17 cellular contexts compared by ENCODE assay signal in genomic region chr2:215899111-215900074, GRCh38.
DNase-seq lines count a peak whose midpoint lies in the region; TF ChIP-seq lines count a peak whose summit lies in the region.
"Had no signal": no experiment of that assay in that cellular context is flagged by ENCODE, and none has a peak within 500 bp of the region (broad histone marks: within the 10 kb centered on the region; RNA-seq: fewer than 3 reads in every experiment).

No MANE protein-coding gene starts in this region.

- no peaks in the 10 kb centered on the region for H4K20me1 ChIP-seq in osteoblast (ENCODE audit: insufficient read depth, low read length)

- H3K27me3 Mint-ChIP-seq in progenitor cell of endocrine pancreas: no peaks in the 10 kb centered on the region

- no peak for TF ChIP-seq CTCF in BE2C (IDR thresholded peaks at IDR 0.05; ENCODE audit: low read depth, low read length)
- TF ChIP-seq CTCF in osteoblast (IDR thresholded peaks at IDR 0.05; ENCODE audit: extremely low read depth, low read depth, low read length): no peak
- TF ChIP-seq CTCF in progenitor cell of endocrine pancreas (IDR thresholded peaks at IDR 0.05; ENCODE audit: unreplicated experiment): no peak

- H3K4me3 ChIP-seq in BE2C (ENCODE audit: low read depth, low read length) (no peak overlapping the region), osteoblast (ENCODE audit: insufficient read depth, low read length) (no peak overlapping the region)
- H3K4me3 ChIP-seq: ovary, SJSA1 had no signal

- DNase-seq in BE2C (peak; percentile 13), NOMO-1 treated with DMSO at 0.1 percent for 48 hours (lab: John Stamatoyannopoulos, UW; ENCODE audit: unreplicated experiment) (peak; percentile 17), epidermal melanocyte (ENCODE audit: insufficient read length, low spot score) (peak; percentile 32), osteoblast (ENCODE audit: insufficient read length, low spot score, missing footprints) (peak; percentile 65), NCI-H2029 treated with DMSO at 0.1 percent for 48 hours (lab: John Stamatoyannopoulos, UW) (no peak), NCI-H2196 treated with DMSO at 0.1 percent for 48 hours (lab: John Stamatoyannopoulos, UW; ENCODE audit: unreplicated experiment) (no peak), progenitor cell of endocrine pancreas (ENCODE audit: low spot score, unreplicated experiment) (no peak)
- DNase-seq in stimulated activated CD4-positive, alpha-beta T cell treated with anti-CD3 and anti-CD28 coated beads, Interleukin-4, amount 100 ng/mL, for 1 hour: no peak
- DNase-seq: activated CD4-positive, CD25-positive, alpha-beta regulatory T cell treated with anti-CD3 and anti-CD28 coated beads, Interleukin-2, amount 50 U/mL, for 72 hours; amniotic stem cell; cerebellar nuclear complex; NCI-H187; NCI-H510A treated with DMSO at 0.1 percent for 48 hours; ovary had no signal

- peaks cover 3% of the 10 kb centered on the region for H3K4me1 ChIP-seq in BE2C
- H3K4me1 ChIP-seq in osteoblast (ENCODE audit: insufficient read depth, low read length): peaks cover 49% of the 10 kb centered on the region
- H3K4me1 ChIP-seq: SJSA1 had no signal

- no peaks in the 10 kb centered on the region for H3K79me2 ChIP-seq in osteoblast (ENCODE audit: insufficient read depth, low read length)

- no peaks in the 10 kb centered on the region for H3K9me3 Mint-ChIP-seq in progenitor cell of endocrine pancreas (ENCODE audit: low read depth)
- H3K9me3 Mint-ChIP-seq: activated T-helper 2 cell treated with anti-CD3 and anti-CD28 coated beads, Interferon-gamma antibody, Interleukin-2, Interleukin-4, amounts not matched to agents 10 μg/mL and 5 μg/mL and 100 μg/mL, durations not matched to agents 14 hours and 24 hours and 36 hours had no signal

- H3K9me3 ChIP-seq in BE2C: no peaks in the 10 kb centered on the region
- H3K9me3 ChIP-seq in osteoblast (ENCODE audit: low read depth, low read length): no peaks in the 10 kb centered on the region
- H3K9me3 ChIP-seq: ovary, SJSA1 had no signal

- H3K4me1 Mint-ChIP-seq in progenitor cell of endocrine pancreas (ENCODE audit: low read depth): peaks cover 16% of the 10 kb centered on the region

- H3K27me3 ChIP-seq in BE2C (no peaks in the 10 kb centered on the region), osteoblast (ENCODE audit: insufficient read depth, low read length) (no peaks in the 10 kb centered on the region)
- H3K27me3 ChIP-seq: ovary, SJSA1 had no signal

- H3K4me2 ChIP-seq in osteoblast (ENCODE audit: insufficient read depth, low read length): peak overlapping the region; percentile 31

- no peaks in the 10 kb centered on the region for H3K36me3 ChIP-seq in BE2C
- H3K36me3 ChIP-seq in osteoblast (ENCODE audit: insufficient read depth, low read length): no peaks in the 10 kb centered on the region
- H3K36me3 ChIP-seq: ovary, SJSA1 had no signal

- H2AFZ ChIP-seq in osteoblast (ENCODE audit: low read length): no peak overlapping the region

- peak overlapping the region; percentile 77 for H3K27ac ChIP-seq in osteoblast (ENCODE audit: low read depth, low read length)
- H3K27ac ChIP-seq: C4-2B, ovary, SJSA1 had no signal

- no peak overlapping the region for H3K4me3 Mint-ChIP-seq in progenitor cell of endocrine pancreas (ENCODE audit: low read depth)

- H3K27ac Mint-ChIP-seq in progenitor cell of endocrine pancreas: no peak overlapping the region
- H3K27ac Mint-ChIP-seq: activated T-helper 2 cell treated with anti-CD3 and anti-CD28 coated beads, Interferon-gamma antibody, Interleukin-2, Interleukin-4, amounts not matched to agents 10 μg/mL and 5 μg/mL and 100 μg/mL, durations not matched to agents 14 hours and 24 hours and 36 hours had no signal

- H3K36me3 Mint-ChIP-seq in progenitor cell of endocrine pancreas (ENCODE audit: insufficient read depth): no peaks in the 10 kb centered on the region

Comparison
In these comparisons a context has a peak if more than half of its experiments do, and no peak if none do; other contexts are left out.
1. DNase-seq: peak in BE2C (single experiment), NOMO-1 treated with DMSO at 0.1 percent for 48 hours (single experiment), epidermal melanocyte (single experiment) and osteoblast (single experiment); none in NCI-H2029 treated with DMSO at 0.1 percent for 48 hours (single experiment), stimulated activated CD4-positive, alpha-beta T cell treated with anti-CD3 and anti-CD28 coated beads, Interleukin-4, amount 100 ng/mL, for 1 hour (single experiment), NCI-H2196 treated with DMSO at 0.1 percent for 48 hours (single experiment) and progenitor cell of endocrine pancreas (single experiment).